ENCODE assay signal across 8 cellular contexts in genomic region chr2:208265371-208265806, GRCh38. TPM values are rescaled to one million over a fixed set of nuclear protein-coding genes. Genes with fewer than 3 reads are reported as not detected.
A peak's percentile ranks its signal among the peaks of the same experiment; 100 is the strongest.
DNase-seq lines count a peak whose midpoint lies in the region; ATAC-seq lines count a peak whose summit lies in the region.

No MANE protein-coding gene starts in this region.

- in situ Hi-C loops in SK-MEL-5 (cut with HindIII; ENCODE audit: low pct_unique_long_range_greater_than_20kb, low sequenced_read_pairs): no loop called here

- H3K36me3 Mint-ChIP-seq in CD8-positive, alpha-beta memory T cell: peaks cover 0 to 17% (median 0%) of the 10 kb centered on the region in 3 donors

- H3K4me1 ChIP-seq in CD8-positive, alpha-beta memory T cell (ENCODE audit: insufficient read depth, low read length): peaks cover 25% of the 10 kb centered on the region
- H3K4me1 ChIP-seq in skeletal muscle tissue (ENCODE audit: control insufficient read depth in 3 of 3, insufficient read depth in 3 of 3, low read length in 3 of 3): peaks cover 21 to 32% (median 31%) of the 10 kb centered on the region in 3 donors

- ATAC-seq in GM19025 (IDR thresholded peaks at IDR 0.05; ENCODE audit: low read depth, unreplicated experiment) (peak; percentile 22), HG03135 (IDR thresholded peaks at IDR 0.05; ENCODE audit: unreplicated experiment) (peak; percentile 43)

- H3K27ac ChIP-seq in CD8-positive, alpha-beta memory T cell (ENCODE audit: low read depth, low read length): peak overlapping the region; percentile 82
- H3K27ac ChIP-seq in skeletal muscle tissue (ENCODE audit: low read depth, low read length): peak overlapping the region; percentile 94

- H3K4me3 ChIP-seq in CD8-positive, alpha-beta memory T cell (ENCODE audit: low read length): peak overlapping the region; percentile 95
- H3K4me3 ChIP-seq in iPS-18c (ENCODE audit: insufficient read depth, low read depth, low read length): peak overlapping the region; percentile 90; the same call in 1 of the 2 replicates
- H3K4me3 ChIP-seq in skeletal muscle tissue (ENCODE audit: low read length in 3 of 3): peak overlapping the region; percentile 84 to 92 (median 88)

- peaks cover 43 to 60% (median 52%) of the 10 kb centered on the region in 3 donors for H3K4me1 Mint-ChIP-seq in CD8-positive, alpha-beta memory T cell

- POLR2A ChIA-PET in CD8-positive, alpha-beta memory T cell (lab: Charles Lee): interaction anchor here (1.2 to 3.2 kb wide), 2 partner anchors 11 to 640 kb away, joined by 5 to 26 read pairs; partner anchors contain the start of genes IDH1 and METTL21A

- H3K36me3 ChIP-seq in CD8-positive, alpha-beta memory T cell (ENCODE audit: insufficient read depth, low read length): no peaks in the 10 kb centered on the region
- H3K36me3 ChIP-seq in skeletal muscle tissue (ENCODE audit: control insufficient read depth in 3 of 3, insufficient read depth in 3 of 3, low read length in 3 of 3): no peaks in the 10 kb centered on the region

- H3K9me3 ChIP-seq in CD8-positive, alpha-beta memory T cell (ENCODE audit: low read length): no peaks in the 10 kb centered on the region
- H3K9me3 ChIP-seq in iPS-18c (ENCODE audit: control insufficient read depth, insufficient read depth, low read length) (no peaks in the 10 kb centered on the region), skeletal muscle tissue (ENCODE audit: control insufficient read depth in 3 of 3, low read length in 3 of 3) (no peaks in the 10 kb centered on the region)

- peak overlapping the region; percentile 81 to 99 (median 95) for H3K27ac Mint-ChIP-seq in CD8-positive, alpha-beta memory T cell

- no peaks in the 10 kb centered on the region for H3K27me3 ChIP-seq in CD8-positive, alpha-beta memory T cell (ENCODE audit: insufficient read depth, low read length, poor library complexity, severe bottlenecking)
- no peaks in the 10 kb centered on the region for H3K27me3 ChIP-seq in skeletal muscle tissue (ENCODE audit: control insufficient read depth in 3 of 3, insufficient read depth in 3 of 3, low read length in 3 of 3)

- no peaks in the 10 kb centered on the region for H3K9me3 Mint-ChIP-seq in CD8-positive, alpha-beta memory T cell

- DNase-seq in CD8-positive, alpha-beta memory T cell: peak; percentile 15 to 68 (median 58)
- DNase-seq in SK-MEL-5 (ENCODE audit: low read depth, low spot score) (peak; percentile 24), astrocyte of the hippocampus (ENCODE audit: low read depth, low spot score) (peak; percentile 58), dedifferentiated amniotic fluid mesenchymal stem cell (ENCODE audit: extremely low spot score) (no peak)

- H3K27me3 Mint-ChIP-seq in CD8-positive, alpha-beta memory T cell: no peaks in the 10 kb centered on the region

- H3K4me3 Mint-ChIP-seq in CD8-positive, alpha-beta memory T cell: peak overlapping the region; percentile 87 to 97 (median 95)

- H3K9ac ChIP-seq in skeletal muscle tissue (ENCODE audit: low read depth in 1 of 3, low read length in 3 of 3): peak overlapping the region; percentile 75 to 96 (median 96)

- CTCF ChIA-PET in CD8-positive, alpha-beta memory T cell (lab: Charles Lee): interaction anchor here (0.8 to 8.0 kb wide), 2 partner anchors 12 to 89 kb away, joined by 3 to 89 read pairs; partner anchors contain the start of gene IDH1

RNA-seq across cellular contexts. Expression of gene PIKFYVE, which starts 0.7 kb away (rescaled TPM):
- 10 to 100 TPM; 14.1 to 14.8 TPM for total RNA-seq in CD8-positive, alpha-beta memory T cell
- 7.0 TPM for polyA plus RNA-seq in CD8-positive, alpha-beta memory T cell
- 50.9 and 52.0 TPM in 2 replicates for total RNA-seq in SK-MEL-5 (2014; rRNA removed; shearing (Covaris generic))
- polyA plus RNA-seq in SK-MEL-5 (2015; cell fraction: cytosol; rRNA removed): 26.6 and 36.5 TPM in 2 replicates
- 41.9 and 50.3 TPM in 2 replicates for polyA plus RNA-seq in SK-MEL-5 (2015; cell fraction: nucleus; rRNA removed)
- total RNA-seq in skeletal muscle tissue: 22.4 TPM

RNA-seq across cellular contexts. Expression of gene IDH1, which starts 10.5 kb away (rescaled TPM):
- total RNA-seq in CD8-positive, alpha-beta memory T cell: 10 to 100 TPM; 18.9 to 21.5 TPM
- 5.8 TPM for polyA plus RNA-seq in CD8-positive, alpha-beta memory T cell
- total RNA-seq in SK-MEL-5 (2014; rRNA removed; shearing (Covaris generic)): 432 and 474 TPM in 2 replicates
- 270 and 305 TPM in 2 replicates for polyA plus RNA-seq in SK-MEL-5 (2015; cell fraction: cytosol; rRNA removed)
- 437 and 505 TPM in 2 replicates for polyA plus RNA-seq in SK-MEL-5 (2015; cell fraction: nucleus; rRNA removed)
- total RNA-seq in skeletal muscle tissue: 65.2 TPM
